In the genomic region with DNA sequence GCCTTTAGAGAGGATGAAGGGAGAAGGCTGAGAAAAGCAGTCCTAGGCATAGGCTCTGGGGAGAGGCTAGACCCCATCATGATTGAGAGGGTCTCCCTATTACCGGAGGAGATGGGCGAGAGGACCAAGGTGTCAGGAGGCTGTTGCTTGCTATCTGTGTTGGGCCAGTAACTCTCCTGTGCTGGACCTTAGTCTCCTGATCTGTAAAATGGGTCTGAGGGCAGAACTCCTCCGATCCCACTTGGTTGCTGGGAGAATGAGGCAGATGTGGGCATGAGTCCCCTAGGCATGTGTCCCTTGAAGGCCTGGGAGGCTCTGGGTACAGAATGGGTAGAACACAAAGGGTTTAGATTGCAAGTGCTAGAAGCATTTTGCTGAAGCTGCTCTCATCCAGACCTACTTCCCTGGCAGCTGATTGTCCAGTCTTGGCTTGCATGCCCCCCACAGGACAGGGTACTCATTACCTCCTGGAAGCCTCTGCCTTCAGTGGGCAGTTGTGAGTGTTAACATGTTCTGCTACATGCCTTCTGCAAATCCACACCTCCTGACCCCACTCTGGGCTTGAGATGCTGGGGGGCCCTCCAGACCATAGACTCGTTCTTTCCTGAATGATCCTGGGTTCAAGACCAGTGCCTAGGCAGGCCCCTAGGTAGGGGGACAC, we compare ENCODE assay signal across 12 cellular contexts. TPM values are rescaled to one million over a fixed set of nuclear protein-coding genes. Genes with fewer than 3 reads are reported as not detected.
DNase-seq lines count a peak whose midpoint lies in the region; TF ChIP-seq lines count a peak whose summit lies in the region.
"Had no signal": no experiment of that assay in that cellular context is flagged by ENCODE, and none has a peak within 500 bp of the region (broad histone marks: within the 10 kb centered on the region; RNA-seq: fewer than 3 reads in every experiment).

No MANE protein-coding gene starts in this region.

- peak overlapping the region; percentile 96 for H3K9ac ChIP-seq in adipocyte (ENCODE audit: low read length)

- no peaks in the 10 kb centered on the region for H3K27me3 ChIP-seq in adipocyte (replicated peaks; ENCODE audit: control insufficient read depth, insufficient read depth, low read length)
- H3K27me3 ChIP-seq in spleen (replicated peaks in 1 of 7) = peaks cover 0 to 29% (median 3%) of the 10 kb centered on the region in 7 donors

- H3K36me3 ChIP-seq in adipocyte (ENCODE audit: control insufficient read depth, insufficient read depth, low read length, severe bottlenecking) = peaks cover 6% of the 10 kb centered on the region
- H3K36me3 ChIP-seq in spleen = no peaks in the 10 kb centered on the region

- H3K4me3 Mint-ChIP-seq in activated T-helper 2 cell treated with anti-CD3 and anti-CD28 coated beads, Interferon-gamma antibody, Interleukin-2, Interleukin-4, amounts not matched to agents 10 μg/mL and 5 μg/mL and 100 μg/mL, durations not matched to agents 14 hours and 24 hours and 36 hours (ENCODE audit: low read depth) = no peak overlapping the region

- peaks cover 65% of the 10 kb centered on the region for H3K4me1 ChIP-seq in adipocyte (ENCODE audit: control insufficient read depth, insufficient read depth, low read length)
- peaks cover 46 to 91% (median 76%) of the 10 kb centered on the region in 6 donors for H3K4me1 ChIP-seq in spleen

- WGBS in spleen, 5 donors = 72 to 87% (median 80%) methylated on average over 4 of the region's 4 CpGs

- DNase-seq in ELR (ENCODE audit: low read depth) (peak; percentile 32), adipocyte (ENCODE audit: low read depth) (no peak), iris pigment epithelial cell (ENCODE audit: low read depth) (peak; percentile 10), spleen (no peak), ecto neural progenitor cell (ENCODE audit: low spot score) (no peak), GM19238 (ENCODE audit: insufficient read length, low spot score) (no peak), GM20000 (ENCODE audit: low spot score) (no peak)
- no peak for DNase-seq in activated T-helper 2 cell treated with anti-CD3 and anti-CD28 coated beads, Interferon-gamma antibody, Interleukin-2, Interleukin-4, amounts not matched to agents 10 μg/mL and 5 μg/mL and 100 μg/mL, durations not matched to agents 14 hours and 24 hours and 36 hours (ENCODE audit: low spot score)
- DNase-seq: activated CD8-positive, alpha-beta memory T cell treated with anti-CD3 and anti-CD28 coated beads for 24 hours; SHP77 had no signal

- no peak for TF ChIP-seq POLR2A in spleen (IDR thresholded peaks at IDR 0.05)

- H3K27ac Mint-ChIP-seq in activated T-helper 2 cell treated with anti-CD3 and anti-CD28 coated beads, Interferon-gamma antibody, Interleukin-2, Interleukin-4, amounts not matched to agents 10 μg/mL and 5 μg/mL and 100 μg/mL, durations not matched to agents 14 hours and 24 hours and 36 hours = no peak overlapping the region

- H3K4me1 Mint-ChIP-seq in activated T-helper 2 cell treated with anti-CD3 and anti-CD28 coated beads, Interferon-gamma antibody, Interleukin-2, Interleukin-4, amounts not matched to agents 10 μg/mL and 5 μg/mL and 100 μg/mL, durations not matched to agents 14 hours and 24 hours and 36 hours (ENCODE audit: low read depth) = peaks cover 9% of the 10 kb centered on the region

- peak overlapping the region; percentile 95 for H3K4me3 ChIP-seq in adipocyte (ENCODE audit: low read length)
- H3K4me3 ChIP-seq in spleen = peak overlapping the region in 2 of 8 donors; percentile 75 to 76
- H3K4me3 ChIP-seq: lung had no signal

- H3K27me3 Mint-ChIP-seq in activated T-helper 2 cell treated with anti-CD3 and anti-CD28 coated beads, Interferon-gamma antibody, Interleukin-2, Interleukin-4, amounts not matched to agents 10 μg/mL and 5 μg/mL and 100 μg/mL, durations not matched to agents 14 hours and 24 hours and 36 hours (ENCODE audit: low read depth) = peaks cover 13% of the 10 kb centered on the region
- H3K27me3 Mint-ChIP-seq: central memory CD8-positive, alpha-beta T cell had no signal

- H3K9me3 ChIP-seq in adipocyte (ENCODE audit: control insufficient read depth, low read length) = no peaks in the 10 kb centered on the region
- H3K9me3 ChIP-seq in spleen = no peaks in the 10 kb centered on the region

- peak overlapping the region in 6 of 8 donors; percentile 29 to 96 (median 94) for H3K27ac ChIP-seq in spleen

- intact Hi-C loops in spleen (cut with DNase I; ENCODE audit: low total_unique reads) = no loop called here
- intact Hi-C loops in activated T-helper 2 cell treated with anti-CD3 and anti-CD28 coated beads, Interferon-gamma antibody, Interleukin-2, Interleukin-4, amounts not matched to agents 10 μg/mL and 5 μg/mL and 100 μg/mL, durations not matched to agents 14 hours and 24 hours and 36 hours (cut with micrococcal nuclease) = loop anchor here (10.0 kb wide), 1 partner anchor 122 kb away; no protein-coding TSS in a partner anchor

- TF ChIP-seq CTCF in spleen (IDR thresholded peaks at IDR 0.05 in 8 of 11, conservative IDR thresholded peaks at IDR 0.05 in 3 of 11) (no peak), GM20000 (IDR thresholded peaks at IDR 0.05; ENCODE audit: extremely low read depth, missing control alignments) (no peak)

- H3K9me3 Mint-ChIP-seq in activated T-helper 2 cell treated with anti-CD3 and anti-CD28 coated beads, Interferon-gamma antibody, Interleukin-2, Interleukin-4, amounts not matched to agents 10 μg/mL and 5 μg/mL and 100 μg/mL, durations not matched to agents 14 hours and 24 hours and 36 hours = no peaks in the 10 kb centered on the region
- H3K9me3 Mint-ChIP-seq: central memory CD8-positive, alpha-beta T cell had no signal

- H3K36me3 Mint-ChIP-seq in activated T-helper 2 cell treated with anti-CD3 and anti-CD28 coated beads, Interferon-gamma antibody, Interleukin-2, Interleukin-4, amounts not matched to agents 10 μg/mL and 5 μg/mL and 100 μg/mL, durations not matched to agents 14 hours and 24 hours and 36 hours (ENCODE audit: low read depth) = no peaks in the 10 kb centered on the region

RNA-seq across cellular contexts. Expression of a gene that starts 4.4 kb away (rescaled TPM):
- 100 to 1,000 TPM; 117 to 210 (median 129) TPM for total RNA-seq in spleen
- 10 to 100 TPM; 10.7 to 29.7 (median 11.8) TPM for polyA plus RNA-seq in spleen
- 79.2 and 80.4 TPM in 2 replicates for total RNA-seq in activated T-helper 2 cell treated with anti-CD3 and anti-CD28 coated beads, Interferon-gamma antibody, Interleukin-2, Interleukin-4, amounts not matched to agents 10 μg/mL and 5 μg/mL and 100 μg/mL, durations not matched to agents 14 hours and 24 hours and 36 hours

Comparison
In these comparisons a context has a peak if more than half of its experiments do, and no peak if none do; other contexts are left out.
1. DNase-seq: peak in ELR (single experiment) and iris pigment epithelial cell (single experiment); none in adipocyte (single experiment), spleen (single experiment), activated T-helper 2 cell treated with anti-CD3 and anti-CD28 coated beads, Interferon-gamma antibody, Interleukin-2, Interleukin-4, amounts not matched to agents 10 μg/mL and 5 μg/mL and 100 μg/mL, durations not matched to agents 14 hours and 24 hours and 36 hours (single experiment), ecto neural progenitor cell (single experiment), GM19238 (single experiment) and GM20000 (single experiment).